13 cellular contexts compared by ENCODE assay signal in the genomic region with DNA sequence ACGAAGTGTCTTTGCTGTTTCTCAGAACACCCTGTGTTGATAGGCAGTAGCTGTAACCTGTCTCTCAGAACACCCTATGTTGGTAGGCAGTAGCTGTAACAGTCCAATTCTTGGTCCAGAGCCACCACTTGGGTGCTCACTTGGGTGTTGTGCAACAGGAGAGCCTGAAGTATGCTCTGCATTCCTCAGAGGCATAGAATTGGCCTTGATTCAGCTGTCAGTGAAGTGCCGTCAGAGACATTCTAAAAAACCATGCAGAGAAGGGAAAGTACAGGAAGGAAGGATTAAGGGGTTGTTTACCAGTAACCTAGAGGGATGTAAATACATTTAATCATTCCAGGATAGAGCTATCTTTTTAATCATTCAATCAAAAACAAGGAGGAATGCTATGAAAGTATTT.
DNase-seq lines count a peak whose midpoint lies in the region; ATAC-seq, FAIRE-seq and TF ChIP-seq lines count a peak whose summit lies in the region.
"Had no signal": no experiment of that assay in that cellular context is flagged by ENCODE, and none has a peak within 500 bp of the region (broad histone marks: within the 10 kb centered on the region; RNA-seq: fewer than 3 reads in every experiment).

No MANE protein-coding gene starts in this region.

- no peak overlapping the region for H3K27ac ChIP-seq in K562 (ENCODE audit: extremely low read depth, low read depth, low read length)
- H3K27ac ChIP-seq: testis had no signal

- no peak overlapping the region for H3K4me2 ChIP-seq in K562 (ENCODE audit: insufficient read depth, low read length)

- DNase-seq in DMS79 treated with DMSO at 0.1 percent for 48 hours (lab: John Stamatoyannopoulos, UW) (peak; percentile 14), DMS79 (lab: John Stamatoyannopoulos, UW) (no peak), K562 (ENCODE audit: extremely low read depth in 1 of 4, low spot score in 3 of 4) (no peak), iris pigment epithelial cell (ENCODE audit: low read depth) (peak; percentile 100), ureter (ENCODE audit: low spot score) (peak; percentile 53), NCI-H1048 (lab: John Stamatoyannopoulos, UW) (no peak), RPMI8226 (no peak)
- DNase-seq: 8988T; activated naive CD8-positive, alpha-beta T cell treated with anti-CD3 and anti-CD28 coated beads, Interleukin-2, amount 10 ng/mL, durations not matched to agents 7 days and 5 days; NCI-H1417; small intestine; testis had no signal

- no peak for TF ChIP-seq EP300 in K562 (IDR thresholded peaks at IDR 0.05; ENCODE audit: low read length)

- peaks cover 8% of the 10 kb centered on the region; the same call in 1 of the 3 replicates for H3K36me3 ChIP-seq in K562 (ENCODE audit: control insufficient read depth, insufficient read depth, low read length)

- H3K4me3 ChIP-seq in K562: no peak overlapping the region
- H3K4me3 ChIP-seq: testis had no signal

- no peaks in the 10 kb centered on the region for H3K9me1 ChIP-seq in K562 (ENCODE audit: control insufficient read depth, insufficient read depth, low read length)

- no peaks in the 10 kb centered on the region for H3K4me1 ChIP-seq in K562 (replicated peaks in 1 of 2; ENCODE audit: control insufficient read depth in 2 of 2, insufficient read depth in 2 of 2, low read length in 2 of 2)
- H3K4me1 ChIP-seq: testis had no signal

- CTCF ChIA-PET in K562 (lab: Yijun Ruan, JAX; ENCODE audit: low intra/inter-chr PET ratio): no interaction called here

- H3K9me3 ChIP-seq in K562 (replicated peaks; ENCODE audit: control insufficient read depth, insufficient read depth, low read depth, low read length): no peaks in the 10 kb centered on the region
- H3K9me3 ChIP-seq: testis had no signal

- no peaks in the 10 kb centered on the region for H4K20me1 ChIP-seq in K562 (replicated peaks; ENCODE audit: control insufficient read depth, insufficient read depth, low read length)

- in situ Hi-C loops in K562 (cut with MboI): no loop called here

- ATAC-seq in K562: no peak
- no peak for ATAC-seq in GM21723 (IDR thresholded peaks at IDR 0.05; ENCODE audit: unreplicated experiment)

- no peaks in the 10 kb centered on the region for H3K79me2 ChIP-seq in K562 (ENCODE audit: control insufficient read depth, insufficient read depth, low read length)

- H3K27me3 ChIP-seq in K562 (ENCODE audit: control insufficient read depth in 2 of 2, insufficient read depth in 2 of 2, low read length in 2 of 2): no peaks in the 10 kb centered on the region
- H3K27me3 ChIP-seq: testis had no signal

- FAIRE-seq in K562 (lab: Jason Lieb, UNC): no peak
- FAIRE-seq: small intestine had no signal

- no peak overlapping the region for H3K9ac ChIP-seq in K562 (ENCODE audit: insufficient read depth in 1 of 2, low read depth in 2 of 2, low read length in 2 of 2)

- no peak for TF ChIP-seq CTCF in K562 (IDR thresholded peaks at IDR 0.05 in 2 of 3, conservative IDR thresholded peaks at IDR 0.05 in 1 of 3; ENCODE audit: insufficient read depth in 2 of 3, low read depth in 1 of 3, low read length in 3 of 3)

- POLR2A ChIA-PET in K562 (lab: Yijun Ruan, JAX): interaction anchor here (0.6 to 1.4 kb wide), 2 partner anchors 67 to 231 kb away, joined by 3 to 4 read pairs; a partner anchor contains a TSS

- no peak for TF ChIP-seq POLR2A in K562 (conservative IDR thresholded peaks at IDR 0.05)

- TF ChIP-seq RAD21 in K562 (CRISPR knock-in tag; conservative IDR thresholded peaks at IDR 0.05 in 1 of 2, IDR thresholded peaks at IDR 0.05 in 1 of 2): no peak

- intact Hi-C loops in K562 (cut with micrococcal nuclease): no loop called here

- 69% methylated on average over 2 of the region's 2 CpGs for WGBS in K562 (ENCODE audit: insufficient coverage, low coverage, missing lambda C conversion rate)

- no peak overlapping the region for H2AFZ ChIP-seq in K562 (ENCODE audit: low read depth, low read length)

- BruUV-seq in K562 (replicated peaks; lab: Mats Ljungman, UMichigan): no TSS peak

TF ChIP-seq in K562, 482 proteins besides CTCF, POLR2A, EP300 and RAD21:
- TF ChIP-seq CEBPB (tag; IDR thresholded peaks at IDR 0.05) (peak; percentile 53), GABPB2 (CRISPR knock-in tag; conservative IDR thresholded peaks at IDR 0.05) (no peak), ZNF347 (CRISPR knock-in tag; IDR thresholded peaks at IDR 0.05; ENCODE audit: low read depth) (no peak), ZNF175 (CRISPR knock-in tag; IDR thresholded peaks at IDR 0.05; ENCODE audit: low read depth) (no peak)
TF ChIP-seq in K562: peak in this region for 1.

Comparison
In these comparisons a context has a peak if more than half of its experiments do, and no peak if none do; other contexts are left out.
1. DNase-seq: peak in DMS79 treated with DMSO at 0.1 percent for 48 hours (single experiment), iris pigment epithelial cell (single experiment) and ureter (single experiment); none in DMS79 (single experiment), K562 (0 of 4), NCI-H1048 (single experiment) and RPMI8226 (single experiment).